Comparison of ENCODE assay signal across 23 cellular contexts in the genomic region with DNA sequence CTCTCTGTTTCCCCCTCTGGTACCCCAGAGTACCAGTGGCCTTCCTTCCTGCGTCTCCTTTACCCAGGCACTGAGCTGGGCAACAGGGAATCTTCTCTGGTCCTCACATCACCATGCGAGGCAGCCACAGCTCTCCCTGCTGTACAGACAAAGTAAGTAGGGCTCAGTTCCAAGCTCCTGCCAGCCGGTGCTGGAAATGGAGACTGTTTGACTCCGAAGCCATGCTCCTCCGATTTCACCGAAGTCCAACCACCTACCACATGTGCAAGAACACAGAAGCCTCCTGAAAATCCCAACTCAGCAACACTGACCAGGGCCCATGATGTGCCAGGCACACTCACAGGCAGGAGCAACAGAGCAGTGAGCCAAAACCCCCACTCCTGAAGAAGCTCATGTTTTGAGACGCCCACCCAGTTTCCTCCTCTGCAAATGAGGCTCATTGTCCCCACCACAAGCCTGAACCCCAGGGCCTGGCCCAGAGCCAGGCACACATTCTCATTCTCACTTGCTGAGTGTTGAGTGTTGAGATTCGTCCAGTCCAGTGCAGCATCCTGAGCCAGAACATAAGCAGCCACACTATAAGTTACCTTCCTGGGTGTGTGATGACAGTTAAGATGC.
"Had no signal": no experiment of that assay in that cellular context is flagged by ENCODE, and none has a peak within 500 bp of the region (broad histone marks: within the 10 kb centered on the region; RNA-seq: fewer than 3 reads in every experiment).

No MANE protein-coding gene starts in this region.

- H3K9ac ChIP-seq: neural progenitor cell had no signal

- H2AFZ ChIP-seq: neural progenitor cell had no signal

- H3K27ac ChIP-seq: body of pancreas, coronary artery, gastrocnemius medialis, heart left ventricle, neural progenitor cell, ovary, right lobe of liver, stomach, testis had no signal

- H3K9me3 ChIP-seq: body of pancreas, gastrocnemius medialis, heart left ventricle, ovary, right lobe of liver, stomach, testis had no signal

- H3K36me3 Mint-ChIP-seq: activated naive CD8-positive, alpha-beta T cell treated with anti-CD3 and anti-CD28 coated beads, Interleukin-2, amount 10 ng/mL, durations not matched to agents 7 days and 5 days; memory B cell; naive B cell; neural progenitor cell; type B pancreatic cell had no signal

- H3K27ac Mint-ChIP-seq: activated naive CD8-positive, alpha-beta T cell treated with anti-CD3 and anti-CD28 coated beads, Interleukin-2, amount 10 ng/mL, durations not matched to agents 7 days and 5 days; activated T-helper 2 cell treated with anti-CD3 and anti-CD28 coated beads, Interferon-gamma antibody, Interleukin-2, Interleukin-4, amounts not matched to agents 10 μg/mL and 5 μg/mL and 100 μg/mL, durations not matched to agents 14 hours and 24 hours and 36 hours; memory B cell; T-helper 2 cell treated with Interferon-gamma antibody and Interleukin-4, amounts not matched to agents 5 μg/mL and 100 μg/mL, for 36 hours; type B pancreatic cell had no signal

- H3K4me3 Mint-ChIP-seq: activated naive CD8-positive, alpha-beta T cell treated with anti-CD3 and anti-CD28 coated beads, Interleukin-2, amount 10 ng/mL, durations not matched to agents 7 days and 5 days; memory B cell; naive B cell; neural progenitor cell; T-helper 2 cell treated with Interferon-gamma antibody and Interleukin-4, amounts not matched to agents 5 μg/mL and 100 μg/mL, for 36 hours; type B pancreatic cell had no signal

- H3K4me3 ChIP-seq: body of pancreas, coronary artery, gastrocnemius medialis, heart left ventricle, neural progenitor cell, ovary, right lobe of liver, stomach, testis had no signal

- H3K27me3 ChIP-seq: body of pancreas, heart left ventricle, neural progenitor cell, ovary, right lobe of liver, stomach, testis had no signal

- H3K4me2 ChIP-seq: neural progenitor cell had no signal

- H3K4me1 Mint-ChIP-seq: activated naive CD8-positive, alpha-beta T cell treated with anti-CD3 and anti-CD28 coated beads, Interleukin-2, amount 10 ng/mL, durations not matched to agents 7 days and 5 days; memory B cell; naive B cell had no signal

- H3K36me3 ChIP-seq: gastrocnemius medialis, heart left ventricle, neural progenitor cell, ovary, right lobe of liver, stomach had no signal

- H3K4me1 ChIP-seq: body of pancreas, gastrocnemius medialis, heart left ventricle, right lobe of liver, stomach, testis had no signal

- ATAC-seq: body of pancreas, gastrocnemius medialis, right lobe of liver had no signal

- FAIRE-seq: small intestine, TTC549 had no signal

- DNase-seq: activated CD4-positive, alpha-beta T cell treated with anti-CD3 and anti-CD28 coated beads, Interleukin-2, amount 50 U/mL, for 48 hours; activated naive CD4-positive, alpha-beta T cell treated with Interleukin-2 at 50 U/mL for 16 hours; activated naive CD8-positive, alpha-beta T cell treated with anti-CD3 and anti-CD28 coated beads, Interleukin-2, amount 10 ng/mL, durations not matched to agents 7 days and 5 days; activated T-cell treated with anti-CD3 and anti-CD28 coated beads, Interleukin-2, amount 50 U/mL, for 1 hour; body of pancreas; central memory CD4-positive, alpha-beta T cell; gastrocnemius medialis; heart left ventricle; naive B cell; ovary; right lobe of liver; small intestine; stimulated activated CD4-positive, alpha-beta T cell treated with anti-CD3 and anti-CD28 coated beads, Interleukin-15, amount 100 ng/mL, for 24 hours; stimulated activated CD4-positive, alpha-beta T cell treated with anti-CD3 and anti-CD28 coated beads, Interleukin-2, amount 100 ng/mL, for 48 hours; stomach; testis had no signal

- H3K9me3 Mint-ChIP-seq: activated naive CD8-positive, alpha-beta T cell treated with anti-CD3 and anti-CD28 coated beads, Interleukin-2, amount 10 ng/mL, durations not matched to agents 7 days and 5 days; activated T-helper 2 cell treated with anti-CD3 and anti-CD28 coated beads, Interferon-gamma antibody, Interleukin-2, Interleukin-4, amounts not matched to agents 10 μg/mL and 5 μg/mL and 100 μg/mL, durations not matched to agents 14 hours and 24 hours and 36 hours; neural progenitor cell; T-helper 2 cell treated with Interferon-gamma antibody and Interleukin-4, amounts not matched to agents 5 μg/mL and 100 μg/mL, for 36 hours; type B pancreatic cell had no signal
